9 cellular contexts compared by ENCODE assay signal in the genomic region with DNA sequence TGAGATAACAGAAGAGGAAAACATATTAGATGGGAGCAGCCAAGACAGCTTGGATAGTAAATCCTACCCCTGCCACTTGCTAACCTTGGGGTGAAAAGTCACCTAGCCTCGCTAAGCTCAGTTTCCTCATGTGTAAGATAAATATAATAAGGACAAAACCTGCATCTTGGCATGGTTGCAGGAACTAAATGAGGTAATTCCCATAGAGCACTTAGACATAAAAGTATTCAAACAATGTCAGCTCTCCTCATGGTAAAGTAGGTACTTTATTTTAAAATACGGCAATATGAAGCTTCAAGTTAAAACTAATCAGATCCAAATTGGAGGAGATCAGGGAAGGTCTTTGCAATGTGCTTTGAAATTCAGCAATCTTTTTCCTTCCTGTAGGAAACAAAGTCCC.
"Had no signal": no experiment of that assay in that cellular context is flagged by ENCODE, and none has a peak within 500 bp of the region (broad histone marks: within the 10 kb centered on the region; RNA-seq: fewer than 3 reads in every experiment).

No MANE protein-coding gene starts in this region.

- DNase-seq: GM23248, H9, HCEC 1CT, IMR-90, KBM-7 had no signal

- H2AFZ ChIP-seq: GM23248 had no signal

- H3K9ac ChIP-seq: GM23248, KMS-11 had no signal

- H3K4me3 ChIP-seq: GM23248 had no signal

- H3K27ac ChIP-seq: GM23248, KMS-11 had no signal

- FAIRE-seq: H1, H54, HTR-8/SVneo had no signal

- H3K4me2 ChIP-seq: KMS-11 had no signal
